ENCODE assay signal across 35 cellular contexts in genomic region chr16:27073733-27074132, GRCh38. TPM values are rescaled to one million over a fixed set of nuclear protein-coding genes. Genes with fewer than 3 reads are reported as not detected.
"Had no signal": no experiment of that assay in that cellular context is flagged by ENCODE, and none has a peak within 500 bp of the region (broad histone marks: within the 10 kb centered on the region; RNA-seq: fewer than 3 reads in every experiment).

No MANE protein-coding gene starts in this region.

- H3K36me3 Mint-ChIP-seq: natural killer cell treated with Interleukin-12 subunit alpha and Interleukin-12 subunit beta and Interleukin-15 and Interleukin-18, amount 100 ng/mL, for 72 hours; stimulated activated memory B cell treated with anti-CD40 and anti-IgM and Interleukin-4, amounts not matched to agents 10 μg/mL and 1 μg/mL and 100 μg/mL, for 72 hours had no signal

- H3K4me3 ChIP-seq: heart right ventricle, left ventricle myocardium inferior, lung, mucosa of descending colon, pancreas, prostate gland, sigmoid colon, testis, thyroid gland, transverse colon, upper lobe of left lung, vagina had no signal

- H3K4me1 ChIP-seq: heart right ventricle, left ventricle myocardium inferior, pancreas, prostate gland, sigmoid colon, testis, thyroid gland, transverse colon, upper lobe of left lung, vagina had no signal

- H3K27ac ChIP-seq: heart right ventricle, left ventricle myocardium inferior, pancreas, prostate gland, sigmoid colon, testis, thyroid gland, transverse colon, upper lobe of left lung, vagina had no signal

- H3K4me1 Mint-ChIP-seq: stimulated activated memory B cell treated with anti-CD40 and anti-IgM and Interleukin-4, amounts not matched to agents 10 μg/mL and 1 μg/mL and 100 μg/mL, for 72 hours; stimulated activated naive CD8-positive, alpha-beta T cell treated with anti-CD3 and anti-CD28 coated beads, Interleukin-15, amount 100 ng/mL, for 72 hours had no signal

- H3K9me3 ChIP-seq: mucosa of descending colon, pancreas, prostate gland, testis, thyroid gland, transverse colon, upper lobe of left lung, vagina had no signal

- H3K27me3 ChIP-seq: pancreas, sigmoid colon, testis, thyroid gland, transverse colon, upper lobe of left lung, vagina had no signal

- H3K27ac Mint-ChIP-seq: naive thymus-derived CD4-positive, alpha-beta T cell; natural killer cell treated with Interleukin-12 subunit alpha and Interleukin-12 subunit beta and Interleukin-15 and Interleukin-18, amount 100 ng/mL, for 72 hours; stimulated activated memory B cell treated with anti-CD40 and anti-IgM and Interleukin-4, amounts not matched to agents 10 μg/mL and 1 μg/mL and 100 μg/mL, for 72 hours; stimulated activated naive CD8-positive, alpha-beta T cell treated with anti-CD3 and anti-CD28 coated beads, Interleukin-15, amount 100 ng/mL, for 72 hours had no signal

- DNase-seq: heart right ventricle; hippocampal formation; left ventricle myocardium inferior; midbrain; mucosa of descending colon; naive thymus-derived CD4-positive, alpha-beta T cell; nucleus accumbens; pancreas; retina; right cardiac atrium; sigmoid colon; small intestine; stimulated activated CD4-positive, alpha-beta T cell treated with anti-CD3 and anti-CD28 coated beads, Interleukin-1b, Interleukin-23, amount 100 ng/mL, for 48 hours; stimulated activated CD4-positive, alpha-beta T cell treated with anti-CD3 and anti-CD28 coated beads, Interleukin-2, amount 100 ng/mL, for 48 hours; stimulated activated CD4-positive, alpha-beta T cell treated with anti-CD3 and anti-CD28 coated beads, Interleukin-4, amount 100 ng/mL, for 4 hours; stimulated activated CD8-positive, alpha-beta memory T cell treated with anti-CD3 and anti-CD28 coated beads, Interleukin-4, amount 100 ng/mL, for 48 hours; stimulated activated naive CD4-positive, alpha-beta T cell treated with Interleukin-2 at 50 U/mL for 16 hours; stimulated activated naive CD8-positive, alpha-beta T cell treated with anti-CD3 and anti-CD28 coated beads, Interleukin-15, amount 100 ng/mL, for 72 hours; substantia nigra; testis; thyroid gland; transverse colon; upper lobe of left lung had no signal

- H3K4me3 Mint-ChIP-seq: naive thymus-derived CD4-positive, alpha-beta T cell; natural killer cell treated with Interleukin-12 subunit alpha and Interleukin-12 subunit beta and Interleukin-15 and Interleukin-18, amount 100 ng/mL, for 72 hours; stimulated activated memory B cell treated with anti-CD40 and anti-IgM and Interleukin-4, amounts not matched to agents 10 μg/mL and 1 μg/mL and 100 μg/mL, for 72 hours; stimulated activated naive CD8-positive, alpha-beta T cell treated with anti-CD3 and anti-CD28 coated beads, Interleukin-15, amount 100 ng/mL, for 72 hours had no signal

- ATAC-seq: heart right ventricle; mucosa of descending colon; naive thymus-derived CD4-positive, alpha-beta T cell; natural killer cell treated with Interleukin-12 subunit alpha and Interleukin-12 subunit beta and Interleukin-15 and Interleukin-18, amount 100 ng/mL, for 72 hours; pancreas; right cardiac atrium; stimulated activated memory B cell treated with anti-CD40 and anti-IgM and Interleukin-4, amounts not matched to agents 10 μg/mL and 1 μg/mL and 100 μg/mL, for 72 hours; stimulated activated naive CD8-positive, alpha-beta T cell treated with anti-CD3 and anti-CD28 coated beads, Interleukin-15, amount 100 ng/mL, for 72 hours had no signal

- H3K36me3 ChIP-seq: heart right ventricle, left ventricle myocardium inferior, pancreas, prostate gland, sigmoid colon, thyroid gland, transverse colon, upper lobe of left lung, vagina had no signal

RNA-seq across cellular contexts. Expression of gene C16orf82, which starts 7.0 kb away (rescaled TPM):
- total RNA-seq: heart right ventricle; kidney epithelial cell; left ventricle myocardium inferior; lower leg skin; lung; mesenteric fat pad; mucosa of descending colon; myocyte; naive thymus-derived CD4-positive, alpha-beta T cell; natural killer cell treated with Interleukin-12 subunit alpha and Interleukin-12 subunit beta and Interleukin-15 and Interleukin-18, amount 100 ng/mL, for 72 hours; osteoblast; pancreas; right cardiac atrium; sigmoid colon; transverse colon; upper lobe of left lung; urinary bladder; vagina had no signal
- polyA plus RNA-seq: heart right ventricle; lung; naive thymus-derived CD4-positive, alpha-beta T cell; neural cell; pancreas; right cardiac atrium; sigmoid colon; small intestine; urinary bladder had no signal
